15 cellular contexts compared by ENCODE assay signal in the genomic region with DNA sequence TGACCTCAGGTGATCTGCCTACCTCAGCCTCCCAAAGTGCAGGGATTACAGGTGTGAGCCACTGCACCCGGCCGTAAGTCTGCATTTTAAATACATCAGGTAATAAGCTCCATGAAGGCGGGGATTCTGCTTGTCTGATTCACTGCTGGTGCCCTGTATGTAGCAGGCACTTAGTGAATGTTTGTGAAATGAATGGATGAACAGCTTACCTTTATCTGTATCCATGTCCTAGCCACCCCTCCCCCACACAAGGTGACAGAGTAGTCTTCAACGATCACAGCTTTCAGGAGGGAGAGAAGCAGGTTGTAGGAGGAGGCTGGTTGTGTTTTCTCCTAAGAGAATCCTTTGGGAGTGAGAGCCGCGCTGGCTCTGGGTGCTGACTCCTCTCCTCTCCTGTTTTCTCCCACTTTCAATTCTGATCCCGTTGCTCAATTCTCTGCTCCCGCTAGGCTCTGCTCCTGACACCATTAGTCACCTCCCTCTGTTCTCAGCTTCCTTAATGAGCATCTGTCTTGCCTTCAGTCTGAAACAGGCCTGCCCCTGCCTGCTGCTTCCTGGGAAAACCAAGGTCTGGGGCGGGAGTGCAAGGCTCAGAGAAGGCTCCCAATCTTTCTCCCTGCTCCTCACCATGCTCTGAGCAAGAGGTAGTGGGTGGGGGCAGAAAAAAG.
DNase-seq lines count a peak whose midpoint lies in the region; ATAC-seq, FAIRE-seq and TF ChIP-seq lines count a peak whose summit lies in the region.
"Had no signal": no experiment of that assay in that cellular context is flagged by ENCODE, and none has a peak within 500 bp of the region (broad histone marks: within the 10 kb centered on the region; RNA-seq: fewer than 3 reads in every experiment).

No MANE protein-coding gene starts in this region.

- no peaks in the 10 kb centered on the region for H3K36me3 Mint-ChIP-seq in HFFc6 (ENCODE audit: low read depth)
- H3K36me3 Mint-ChIP-seq: naive B cell had no signal

- H3K9me1 ChIP-seq in K562 (ENCODE audit: control insufficient read depth, insufficient read depth, low read length) = no peaks in the 10 kb centered on the region

- TF ChIP-seq CTCF in AG10803 (conservative IDR thresholded peaks at IDR 0.05; ENCODE audit: low read length) = no peak
- TF ChIP-seq CTCF in HFFc6 (IDR thresholded peaks at IDR 0.05) = no peak
- no peak for TF ChIP-seq CTCF in K562 (IDR thresholded peaks at IDR 0.05 in 2 of 3, conservative IDR thresholded peaks at IDR 0.05 in 1 of 3; ENCODE audit: insufficient read depth in 2 of 3, low read depth in 1 of 3, low read length in 3 of 3)
- TF ChIP-seq CTCF in SK-N-SH (IDR thresholded peaks at IDR 0.05) = no peak

- H3K79me2 ChIP-seq in K562 (ENCODE audit: control insufficient read depth, insufficient read depth, low read length) = no peaks in the 10 kb centered on the region
- no peaks in the 10 kb centered on the region for H3K79me2 ChIP-seq in SK-N-SH (ENCODE audit: insufficient read depth)

- H3K4me1 Mint-ChIP-seq in HFFc6 (ENCODE audit: low read depth) = peaks cover 18% of the 10 kb centered on the region

- H3K4me1 ChIP-seq in K562 (replicated peaks in 1 of 2; ENCODE audit: control insufficient read depth in 2 of 2, insufficient read depth in 2 of 2, low read length in 2 of 2) = peaks cover 0 to 4% of the 10 kb centered on the region in 2 experiments; a peak in 2 of 5 replicates
- H3K4me1 ChIP-seq in SK-N-SH (ENCODE audit: control insufficient read depth in 1 of 2, insufficient read depth in 2 of 2, low read depth in 1 of 2, low read length in 1 of 2) = peaks cover 0 to 9% of the 10 kb centered on the region in 2 experiments; a peak in 1 of 4 replicates

- ATAC-seq in K562 = no peak
- no peak for ATAC-seq in HG02610 (IDR thresholded peaks at IDR 0.05; ENCODE audit: unreplicated experiment)
- no peak for ATAC-seq in GM18873 (IDR thresholded peaks at IDR 0.05; ENCODE audit: low FRiP score, unreplicated experiment)
- ATAC-seq: activated naive CD8-positive, alpha-beta T cell treated with anti-CD3 and anti-CD28 coated beads, Interleukin-2, amount 50 U/mL, for 24 hours; heart right ventricle had no signal

- H3K27ac ChIP-seq in K562 (ENCODE audit: extremely low read depth, low read depth, low read length) = no peak overlapping the region
- no peak overlapping the region for H3K27ac ChIP-seq in SK-N-SH (ENCODE audit: low read depth in 2 of 2, low read length in 1 of 2)
- H3K27ac ChIP-seq: heart right ventricle, tibial nerve had no signal

- DNase-seq in AG10803 (ENCODE audit: low read depth) = peak; percentile 58
- DNase-seq in HFFc6 = peak; percentile 21
- DNase-seq in K562 (ENCODE audit: extremely low read depth in 1 of 4, low spot score in 3 of 4) = no peak
- DNase-seq in islet precursor cell = peak; percentile 85
- no peak for DNase-seq in Kasumi-1 (lab: John Stamatoyannopoulos, UW)
- DNase-seq in SK-N-SH = no peak
- DNase-seq: activated naive CD8-positive, alpha-beta T cell treated with anti-CD3 and anti-CD28 coated beads, Interleukin-2, amount 50 U/mL, for 24 hours; heart right ventricle; naive B cell; NCI-H1048; Right ventricle myocardium superior had no signal

- no peak for TF ChIP-seq POLR2A in K562 (conservative IDR thresholded peaks at IDR 0.05)

- H3K27me3 ChIP-seq in K562 (ENCODE audit: control insufficient read depth in 2 of 2, insufficient read depth in 2 of 2, low read length in 2 of 2) (peaks cover 4 to 56% of the 10 kb centered on the region in 2 experiments; a peak in 4 of 5 replicates), SK-N-SH (ENCODE audit: insufficient read depth) (no peaks in the 10 kb centered on the region)
- H3K27me3 ChIP-seq: tibial nerve had no signal

- H4K20me1 ChIP-seq in K562 (replicated peaks; ENCODE audit: control insufficient read depth, insufficient read depth, low read length) (no peaks in the 10 kb centered on the region), SK-N-SH (ENCODE audit: insufficient read depth) (no peaks in the 10 kb centered on the region)

- H3F3A ChIP-seq in SK-N-SH (replicated peaks; ENCODE audit: insufficient read depth) = no peaks in the 10 kb centered on the region

- H3K9me3 ChIP-seq in K562 (replicated peaks; ENCODE audit: control insufficient read depth, insufficient read depth, low read depth, low read length) = no peaks in the 10 kb centered on the region
- H3K9me3 ChIP-seq in SK-N-SH = no peaks in the 10 kb centered on the region
- H3K9me3 ChIP-seq: heart right ventricle, tibial nerve had no signal

- H3K9me2 ChIP-seq in SK-N-SH = no peaks in the 10 kb centered on the region

- TF ChIP-seq RAD21 in K562 (CRISPR knock-in tag; conservative IDR thresholded peaks at IDR 0.05 in 1 of 2, IDR thresholded peaks at IDR 0.05 in 1 of 2) = no peak
- no peak for TF ChIP-seq RAD21 in SK-N-SH (IDR thresholded peaks at IDR 0.05; ENCODE audit: low read length)

- WGBS in K562 (ENCODE audit: insufficient coverage, low coverage, missing lambda C conversion rate) = 24% methylated on average over 9 of the region's 9 CpGs
- 79% methylated on average over 9 of the region's 9 CpGs for WGBS in SK-N-SH (ENCODE audit: low lambda C conversion rate)

- in situ Hi-C loops in K562 (cut with MboI) = no loop called here

- H3K4me2 ChIP-seq in K562 (ENCODE audit: insufficient read depth, low read length) = no peak overlapping the region
- H3K4me2 ChIP-seq in SK-N-SH = no peak overlapping the region

- POLR2A ChIA-PET in K562 (lab: Yijun Ruan, JAX) = interaction anchor here (0.8 to 2.6 kb wide), 4 partner anchors 11 to 89 kb away, joined by 3 to 8 read pairs (median 3); a partner anchor contains a TSS
- POLR2A ChIA-PET in SK-N-SH (lab: Yijun Ruan, JAX) = no interaction called here

- H3K36me3 ChIP-seq in K562 (ENCODE audit: control insufficient read depth, insufficient read depth, low read length) (no peaks in the 10 kb centered on the region), SK-N-SH (replicated peaks in 1 of 2; ENCODE audit: control insufficient read depth in 1 of 2, insufficient read depth in 2 of 2, low read length in 1 of 2) (no peaks in the 10 kb centered on the region)
- H3K36me3 ChIP-seq: heart right ventricle, tibial nerve had no signal

- peaks cover 28% of the 10 kb centered on the region for H3K27me3 Mint-ChIP-seq in HFFc6 (ENCODE audit: insufficient read depth)

- H3K4me3 ChIP-seq in AG10803 (ENCODE audit: low read length) (no peak overlapping the region), K562 (no peak overlapping the region), SK-N-SH (ENCODE audit: low read depth in 2 of 2, low read length in 1 of 2) (no peak overlapping the region)
- H3K4me3 ChIP-seq: heart right ventricle, tibial nerve had no signal

- no peak overlapping the region for H3K4me3 Mint-ChIP-seq in HFFc6
- H3K4me3 Mint-ChIP-seq: activated naive CD8-positive, alpha-beta T cell treated with anti-CD3 and anti-CD28 coated beads, Interleukin-2, amount 50 U/mL, for 24 hours had no signal

- no peak overlapping the region; a peak in 1 of 4 replicates for H3K9ac ChIP-seq in K562 (ENCODE audit: insufficient read depth in 1 of 2, low read depth in 2 of 2, low read length in 2 of 2)
- H3K9ac ChIP-seq in SK-N-SH = no peak overlapping the region

- H3K27ac Mint-ChIP-seq in HFFc6 = no peak overlapping the region
- H3K27ac Mint-ChIP-seq: activated naive CD8-positive, alpha-beta T cell treated with anti-CD3 and anti-CD28 coated beads, Interleukin-2, amount 50 U/mL, for 24 hours had no signal

- H3K9me3 Mint-ChIP-seq in HFFc6 = no peaks in the 10 kb centered on the region
- H3K9me3 Mint-ChIP-seq: activated naive CD8-positive, alpha-beta T cell treated with anti-CD3 and anti-CD28 coated beads, Interleukin-2, amount 50 U/mL, for 24 hours had no signal

- no TSS peak for BruUV-seq in K562 (replicated peaks; lab: Mats Ljungman, UMichigan)

- H2AFZ ChIP-seq in K562 (ENCODE audit: low read depth, low read length) = no peak overlapping the region
- no peak overlapping the region for H2AFZ ChIP-seq in SK-N-SH (ENCODE audit: low read depth)

- intact Hi-C loops in K562 (cut with micrococcal nuclease) = no loop called here

- TF ChIP-seq EP300 in K562 (IDR thresholded peaks at IDR 0.05; ENCODE audit: low read length) (no peak), SK-N-SH (IDR thresholded peaks at IDR 0.05; ENCODE audit: borderline replicate concordance in 1 of 2, low read depth in 1 of 2, low read length in 1 of 2) (no peak)

- CTCF ChIA-PET in K562 (lab: Yijun Ruan, JAX; ENCODE audit: low intra/inter-chr PET ratio) = no interaction called here
- CTCF ChIA-PET in SK-N-SH (lab: Yijun Ruan, JAX) = interaction anchor here (1.2 kb wide), 2 partner anchors 11 to 71 kb away, joined by 3 to 4 read pairs; no protein-coding TSS in a partner anchor

- FAIRE-seq in K562 (lab: Jason Lieb, UNC) = peak; percentile 54
- FAIRE-seq: GM18507 had no signal

TF ChIP-seq in K562, 482 proteins besides CTCF, POLR2A, EP300 and RAD21:
- no peak for TF ChIP-seq DACH1 (IDR thresholded peaks at IDR 0.05; ENCODE audit: partially characterized antibody)
- TF ChIP-seq CEBPB (tag; IDR thresholded peaks at IDR 0.05) = 0 out of 2 replicates have a peak, but pooled peaks have one; percentile 9
- no peak for TF ChIP-seq ZNF384 (IDR thresholded peaks at IDR 0.05; ENCODE audit: low read depth, low read length)

TF ChIP-seq in SK-N-SH, 30 proteins besides CTCF, POLR2A, EP300 and RAD21 (continues in another document):
- TF ChIP-seq, protein P1, sequence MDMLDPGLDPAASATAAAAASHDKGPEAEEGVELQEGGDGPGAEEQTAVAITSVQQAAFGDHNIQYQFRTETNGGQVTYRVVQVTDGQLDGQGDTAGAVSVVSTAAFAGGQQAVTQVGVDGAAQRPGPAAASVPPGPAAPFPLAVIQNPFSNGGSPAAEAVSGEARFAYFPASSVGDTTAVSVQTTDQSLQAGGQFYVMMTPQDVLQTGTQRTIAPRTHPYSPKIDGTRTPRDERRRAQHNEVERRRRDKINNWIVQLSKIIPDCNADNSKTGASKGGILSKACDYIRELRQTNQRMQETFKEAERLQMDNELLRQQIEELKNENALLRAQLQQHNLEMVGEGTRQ (IDR thresholded peaks at IDR 0.05; ENCODE audit: borderline replicate concordance, low read depth, low read length) = no peak

Comparison
In these comparisons a context has a peak if more than half of its experiments do, and no peak if none do; other contexts are left out.
1. DNase-seq: peak in AG10803 (single experiment), HFFc6 (single experiment) and islet precursor cell (single experiment); none in K562 (0 of 4), Kasumi-1 (0 of 2) and SK-N-SH (single experiment).